ENCODE assay signal across 1 cellular context in the genomic region with DNA sequence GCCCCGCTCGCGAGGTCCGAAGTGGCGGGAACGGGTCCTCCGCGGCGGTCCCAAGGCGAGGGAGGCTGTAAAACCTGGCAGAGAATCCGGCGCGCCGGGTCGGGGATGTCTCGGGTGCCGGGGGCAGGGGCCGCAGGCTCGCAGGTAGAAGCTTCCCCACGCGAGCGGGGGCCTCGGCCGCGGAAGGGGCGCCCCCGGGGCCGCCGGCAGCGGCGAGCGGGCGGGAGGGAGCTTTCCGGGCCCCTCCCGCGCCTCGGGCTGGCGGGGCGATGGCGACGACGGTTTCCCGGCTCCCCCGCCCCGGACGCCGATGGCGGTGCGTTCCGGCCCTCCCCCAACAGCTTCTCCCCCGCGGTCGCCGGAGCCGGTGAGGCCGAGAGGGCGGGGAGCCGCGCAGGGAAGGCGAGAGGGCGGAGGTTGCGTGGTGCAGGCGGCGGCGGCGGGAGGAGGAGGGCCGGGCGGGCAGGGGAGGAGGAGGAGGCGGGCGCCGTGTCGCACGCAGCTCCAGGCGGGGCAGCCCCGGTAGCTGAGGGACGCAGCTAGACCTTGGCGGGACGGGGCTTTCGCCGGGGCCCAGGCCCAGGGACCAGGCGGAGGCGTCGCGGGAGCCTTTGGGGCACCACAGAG.
TF ChIP-seq lines count a peak whose summit lies in the region.

A gene (plus strand): TSS at position 507 of the 627 bp plus-strand sequence. CDS start 31,220 bp downstream, outside the sequence.

TF ChIP-seq in GM12878, 131 proteins besides CTCF, POLR2A, EP300 and RAD21 (continued from another document and continues in another):
- TF ChIP-seq, protein P1, sequence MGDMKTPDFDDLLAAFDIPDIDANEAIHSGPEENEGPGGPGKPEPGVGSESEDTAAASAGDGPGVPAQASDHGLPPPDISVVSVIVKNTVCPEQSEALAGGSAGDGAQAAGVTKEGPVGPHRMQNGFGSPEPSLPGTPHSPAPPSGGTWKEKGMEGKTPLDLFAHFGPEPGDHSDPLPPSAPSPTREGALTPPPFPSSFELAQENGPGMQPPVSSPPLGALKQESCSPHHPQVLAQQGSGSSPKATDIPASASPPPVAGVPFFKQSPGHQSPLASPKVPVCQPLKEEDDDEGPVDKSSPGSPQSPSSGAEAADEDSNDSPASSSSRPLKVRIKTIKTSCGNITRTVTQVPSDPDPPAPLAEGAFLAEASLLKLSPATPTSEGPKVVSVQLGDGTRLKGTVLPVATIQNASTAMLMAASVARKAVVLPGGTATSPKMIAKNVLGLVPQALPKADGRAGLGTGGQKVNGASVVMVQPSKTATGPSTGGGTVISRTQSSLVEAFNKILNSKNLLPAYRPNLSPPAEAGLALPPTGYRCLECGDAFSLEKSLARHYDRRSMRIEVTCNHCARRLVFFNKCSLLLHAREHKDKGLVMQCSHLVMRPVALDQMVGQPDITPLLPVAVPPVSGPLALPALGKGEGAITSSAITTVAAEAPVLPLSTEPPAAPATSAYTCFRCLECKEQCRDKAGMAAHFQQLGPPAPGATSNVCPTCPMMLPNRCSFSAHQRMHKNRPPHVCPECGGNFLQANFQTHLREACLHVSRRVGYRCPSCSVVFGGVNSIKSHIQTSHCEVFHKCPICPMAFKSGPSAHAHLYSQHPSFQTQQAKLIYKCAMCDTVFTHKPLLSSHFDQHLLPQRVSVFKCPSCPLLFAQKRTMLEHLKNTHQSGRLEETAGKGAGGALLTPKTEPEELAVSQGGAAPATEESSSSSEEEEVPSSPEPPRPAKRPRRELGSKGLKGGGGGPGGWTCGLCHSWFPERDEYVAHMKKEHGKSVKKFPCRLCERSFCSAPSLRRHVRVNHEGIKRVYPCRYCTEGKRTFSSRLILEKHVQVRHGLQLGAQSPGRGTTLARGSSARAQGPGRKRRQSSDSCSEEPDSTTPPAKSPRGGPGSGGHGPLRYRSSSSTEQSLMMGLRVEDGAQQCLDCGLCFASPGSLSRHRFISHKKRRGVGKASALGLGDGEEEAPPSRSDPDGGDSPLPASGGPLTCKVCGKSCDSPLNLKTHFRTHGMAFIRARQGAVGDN (IDR thresholded peaks at IDR 0.05): peak; percentile 17; the same call in 1 of the 2 replicates
- TF ChIP-seq TCF7 (IDR thresholded peaks at IDR 0.05; ENCODE audit: borderline replicate concordance) (no peak), RB1 (IDR thresholded peaks at IDR 0.05; ENCODE audit: borderline replicate concordance) (peak; percentile 78; the same call in 1 of the 2 replicates), ASH2L (IDR thresholded peaks at IDR 0.05; ENCODE audit: borderline replicate concordance, low read depth) (0 out of 2 replicates have a peak, but pooled peaks have one; percentile 30), RBBP5 (conservative IDR thresholded peaks at IDR 0.05) (no peak), NRF1 (conservative IDR thresholded peaks at IDR 0.05; ENCODE audit: low read depth, low read length) (no peak), GATAD2B (conservative IDR thresholded peaks at IDR 0.05; ENCODE audit: low read depth) (peak; percentile 19; the same call in 1 of the 2 replicates), DPF2 (IDR thresholded peaks at IDR 0.05) (no peak), EGR1 (IDR thresholded peaks at IDR 0.05; ENCODE audit: borderline replicate concordance in 1 of 2, low read depth in 2 of 2, low read length in 2 of 2) (peak in 1 of 2 experiments; percentile 44; a peak in 1 of 3 replicates), NR2F1 (conservative IDR thresholded peaks at IDR 0.05) (peak; percentile 34), RFX5 (IDR thresholded peaks at IDR 0.05; ENCODE audit: low read depth, low read length) (no peak), SRF (IDR thresholded peaks at IDR 0.05; ENCODE audit: low read depth in 2 of 2, low read length in 2 of 2) (no peak), POLR2AphosphoS2 (IDR thresholded peaks at IDR 0.05; ENCODE audit: low read depth, low read length) (no peak), BACH1 (IDR thresholded peaks at IDR 0.05; ENCODE audit: borderline replicate concordance) (peak; percentile 53; the same call in 1 of the 2 replicates), ATF7 (IDR thresholded peaks at IDR 0.05; ENCODE audit: low read depth) (no peak), IKZF2 (IDR thresholded peaks at IDR 0.05) (no peak), CEBPB (IDR thresholded peaks at IDR 0.05; ENCODE audit: borderline replicate concordance in 1 of 2, low read depth in 2 of 2, low read length in 2 of 2) (no peak), EZH2 (IDR thresholded peaks at IDR 0.05; ENCODE audit: borderline replicate concordance, control insufficient read depth, low read depth, low read length) (no peak), GABPA (IDR thresholded peaks at IDR 0.05; ENCODE audit: low read depth) (no peak), BHLHE40 (IDR thresholded peaks at IDR 0.05; ENCODE audit: borderline replicate concordance in 1 of 2, low read depth in 2 of 2, low read length in 1 of 2) (peak in 1 of 2 experiments; percentile 46; a peak in 2 of 4 replicates), FOS (IDR thresholded peaks at IDR 0.05; ENCODE audit: borderline replicate concordance, extremely low read depth, insufficient read length) (no peak), NR2C2 (IDR thresholded peaks at IDR 0.05; ENCODE audit: borderline replicate concordance, control insufficient read depth, insufficient read length, low read depth) (no peak), YBX1 (IDR thresholded peaks at IDR 0.05) (no peak), TCF12 (IDR thresholded peaks at IDR 0.05; ENCODE audit: low read depth, low read length) (no peak), PAX8 (IDR thresholded peaks at IDR 0.05) (no peak), NFYA (IDR thresholded peaks at IDR 0.05; ENCODE audit: borderline replicate concordance, low read depth, low read length) (no peak), IKZF1 (conservative IDR thresholded peaks at IDR 0.05) (peak; percentile 43), LARP7 (IDR thresholded peaks at IDR 0.05) (peak; percentile 46), JUNB (IDR thresholded peaks at IDR 0.05) (no peak), YY1 (IDR thresholded peaks at IDR 0.05; ENCODE audit: low read depth, low read length) (0 out of 2 replicates have a peak, but pooled peaks have one; percentile 62), SMARCA5 (IDR thresholded peaks at IDR 0.05) (peak; percentile 10; the same call in 1 of the 2 replicates), TAF1 (IDR thresholded peaks at IDR 0.05; ENCODE audit: borderline replicate concordance, low read depth, low read length) (no peak), TBL1XR1 (IDR thresholded peaks at IDR 0.05; ENCODE audit: low read depth, low read length) (no peak), ZNF622 (IDR thresholded peaks at IDR 0.05) (no peak), HDGF (IDR thresholded peaks at IDR 0.05) (no peak), ZNF384 (IDR thresholded peaks at IDR 0.05; ENCODE audit: borderline replicate concordance, low read depth, low read length) (no peak), FOXK2 (IDR thresholded peaks at IDR 0.05) (no peak), RUNX3 (IDR thresholded peaks at IDR 0.05; ENCODE audit: low read length) (peak; percentile 9; the same call in 1 of the 2 replicates), ZZZ3 (IDR thresholded peaks at IDR 0.05; ENCODE audit: control insufficient read depth, insufficient read length, low read depth) (no peak), STAT1 (conservative IDR thresholded peaks at IDR 0.05) (no peak), MTA2 (IDR thresholded peaks at IDR 0.05; ENCODE audit: low read depth) (no peak)
- TF ChIP-seq, protein P2, sequence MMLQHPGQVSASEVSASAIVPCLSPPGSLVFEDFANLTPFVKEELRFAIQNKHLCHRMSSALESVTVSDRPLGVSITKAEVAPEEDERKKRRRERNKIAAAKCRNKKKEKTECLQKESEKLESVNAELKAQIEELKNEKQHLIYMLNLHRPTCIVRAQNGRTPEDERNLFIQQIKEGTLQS (IDR thresholded peaks at IDR 0.05; ENCODE audit: borderline replicate concordance, extremely low read depth, low read depth, low read length): no peak
- TF ChIP-seq, protein P3, sequence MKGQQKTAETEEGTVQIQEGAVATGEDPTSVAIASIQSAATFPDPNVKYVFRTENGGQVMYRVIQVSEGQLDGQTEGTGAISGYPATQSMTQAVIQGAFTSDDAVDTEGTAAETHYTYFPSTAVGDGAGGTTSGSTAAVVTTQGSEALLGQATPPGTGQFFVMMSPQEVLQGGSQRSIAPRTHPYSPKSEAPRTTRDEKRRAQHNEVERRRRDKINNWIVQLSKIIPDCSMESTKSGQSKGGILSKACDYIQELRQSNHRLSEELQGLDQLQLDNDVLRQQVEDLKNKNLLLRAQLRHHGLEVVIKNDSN (IDR thresholded peaks at IDR 0.05; ENCODE audit: borderline replicate concordance, extremely low read length, insufficient read depth, low read depth, low read length): no peak
- TF ChIP-seq, protein P4, sequence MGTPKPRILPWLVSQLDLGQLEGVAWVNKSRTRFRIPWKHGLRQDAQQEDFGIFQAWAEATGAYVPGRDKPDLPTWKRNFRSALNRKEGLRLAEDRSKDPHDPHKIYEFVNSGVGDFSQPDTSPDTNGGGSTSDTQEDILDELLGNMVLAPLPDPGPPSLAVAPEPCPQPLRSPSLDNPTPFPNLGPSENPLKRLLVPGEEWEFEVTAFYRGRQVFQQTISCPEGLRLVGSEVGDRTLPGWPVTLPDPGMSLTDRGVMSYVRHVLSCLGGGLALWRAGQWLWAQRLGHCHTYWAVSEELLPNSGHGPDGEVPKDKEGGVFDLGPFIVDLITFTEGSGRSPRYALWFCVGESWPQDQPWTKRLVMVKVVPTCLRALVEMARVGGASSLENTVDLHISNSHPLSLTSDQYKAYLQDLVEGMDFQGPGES (IDR thresholded peaks at IDR 0.05): no peak
- TF ChIP-seq, protein P5, sequence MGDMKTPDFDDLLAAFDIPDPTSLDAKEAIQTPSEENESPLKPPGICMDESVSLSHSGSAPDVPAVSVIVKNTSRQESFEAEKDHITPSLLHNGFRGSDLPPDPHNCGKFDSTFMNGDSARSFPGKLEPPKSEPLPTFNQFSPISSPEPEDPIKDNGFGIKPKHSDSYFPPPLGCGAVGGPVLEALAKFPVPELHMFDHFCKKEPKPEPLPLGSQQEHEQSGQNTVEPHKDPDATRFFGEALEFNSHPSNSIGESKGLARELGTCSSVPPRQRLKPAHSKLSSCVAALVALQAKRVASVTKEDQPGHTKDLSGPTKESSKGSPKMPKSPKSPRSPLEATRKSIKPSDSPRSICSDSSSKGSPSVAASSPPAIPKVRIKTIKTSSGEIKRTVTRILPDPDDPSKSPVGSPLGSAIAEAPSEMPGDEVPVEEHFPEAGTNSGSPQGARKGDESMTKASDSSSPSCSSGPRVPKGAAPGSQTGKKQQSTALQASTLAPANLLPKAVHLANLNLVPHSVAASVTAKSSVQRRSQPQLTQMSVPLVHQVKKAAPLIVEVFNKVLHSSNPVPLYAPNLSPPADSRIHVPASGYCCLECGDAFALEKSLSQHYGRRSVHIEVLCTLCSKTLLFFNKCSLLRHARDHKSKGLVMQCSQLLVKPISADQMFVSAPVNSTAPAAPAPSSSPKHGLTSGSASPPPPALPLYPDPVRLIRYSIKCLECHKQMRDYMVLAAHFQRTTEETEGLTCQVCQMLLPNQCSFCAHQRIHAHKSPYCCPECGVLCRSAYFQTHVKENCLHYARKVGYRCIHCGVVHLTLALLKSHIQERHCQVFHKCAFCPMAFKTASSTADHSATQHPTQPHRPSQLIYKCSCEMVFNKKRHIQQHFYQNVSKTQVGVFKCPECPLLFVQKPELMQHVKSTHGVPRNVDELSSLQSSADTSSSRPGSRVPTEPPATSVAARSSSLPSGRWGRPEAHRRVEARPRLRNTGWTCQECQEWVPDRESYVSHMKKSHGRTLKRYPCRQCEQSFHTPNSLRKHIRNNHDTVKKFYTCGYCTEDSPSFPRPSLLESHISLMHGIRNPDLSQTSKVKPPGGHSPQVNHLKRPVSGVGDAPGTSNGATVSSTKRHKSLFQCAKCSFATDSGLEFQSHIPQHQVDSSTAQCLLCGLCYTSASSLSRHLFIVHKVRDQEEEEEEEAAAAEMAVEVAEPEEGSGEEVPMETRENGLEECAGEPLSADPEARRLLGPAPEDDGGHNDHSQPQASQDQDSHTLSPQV (IDR thresholded peaks at IDR 0.05): no peak
- TF ChIP-seq, protein P6, sequence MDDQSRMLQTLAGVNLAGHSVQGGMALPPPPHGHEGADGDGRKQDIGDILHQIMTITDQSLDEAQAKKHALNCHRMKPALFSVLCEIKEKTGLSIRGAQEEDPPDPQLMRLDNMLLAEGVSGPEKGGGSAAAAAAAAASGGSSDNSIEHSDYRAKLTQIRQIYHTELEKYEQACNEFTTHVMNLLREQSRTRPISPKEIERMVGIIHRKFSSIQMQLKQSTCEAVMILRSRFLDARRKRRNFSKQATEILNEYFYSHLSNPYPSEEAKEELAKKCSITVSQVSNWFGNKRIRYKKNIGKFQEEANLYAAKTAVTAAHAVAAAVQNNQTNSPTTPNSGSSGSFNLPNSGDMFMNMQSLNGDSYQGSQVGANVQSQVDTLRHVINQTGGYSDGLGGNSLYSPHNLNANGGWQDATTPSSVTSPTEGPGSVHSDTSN (IDR thresholded peaks at IDR 0.05; ENCODE audit: insufficient replicate concordance, low read depth, low read length): no peak
- TF ChIP-seq, protein P7, sequence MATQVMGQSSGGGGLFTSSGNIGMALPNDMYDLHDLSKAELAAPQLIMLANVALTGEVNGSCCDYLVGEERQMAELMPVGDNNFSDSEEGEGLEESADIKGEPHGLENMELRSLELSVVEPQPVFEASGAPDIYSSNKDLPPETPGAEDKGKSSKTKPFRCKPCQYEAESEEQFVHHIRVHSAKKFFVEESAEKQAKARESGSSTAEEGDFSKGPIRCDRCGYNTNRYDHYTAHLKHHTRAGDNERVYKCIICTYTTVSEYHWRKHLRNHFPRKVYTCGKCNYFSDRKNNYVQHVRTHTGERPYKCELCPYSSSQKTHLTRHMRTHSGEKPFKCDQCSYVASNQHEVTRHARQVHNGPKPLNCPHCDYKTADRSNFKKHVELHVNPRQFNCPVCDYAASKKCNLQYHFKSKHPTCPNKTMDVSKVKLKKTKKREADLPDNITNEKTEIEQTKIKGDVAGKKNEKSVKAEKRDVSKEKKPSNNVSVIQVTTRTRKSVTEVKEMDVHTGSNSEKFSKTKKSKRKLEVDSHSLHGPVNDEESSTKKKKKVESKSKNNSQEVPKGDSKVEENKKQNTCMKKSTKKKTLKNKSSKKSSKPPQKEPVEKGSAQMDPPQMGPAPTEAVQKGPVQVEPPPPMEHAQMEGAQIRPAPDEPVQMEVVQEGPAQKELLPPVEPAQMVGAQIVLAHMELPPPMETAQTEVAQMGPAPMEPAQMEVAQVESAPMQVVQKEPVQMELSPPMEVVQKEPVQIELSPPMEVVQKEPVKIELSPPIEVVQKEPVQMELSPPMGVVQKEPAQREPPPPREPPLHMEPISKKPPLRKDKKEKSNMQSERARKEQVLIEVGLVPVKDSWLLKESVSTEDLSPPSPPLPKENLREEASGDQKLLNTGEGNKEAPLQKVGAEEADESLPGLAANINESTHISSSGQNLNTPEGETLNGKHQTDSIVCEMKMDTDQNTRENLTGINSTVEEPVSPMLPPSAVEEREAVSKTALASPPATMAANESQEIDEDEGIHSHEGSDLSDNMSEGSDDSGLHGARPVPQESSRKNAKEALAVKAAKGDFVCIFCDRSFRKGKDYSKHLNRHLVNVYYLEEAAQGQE (IDR thresholded peaks at IDR 0.05; ENCODE audit: low read depth, low read length): no peak
- TF ChIP-seq, protein P8, sequence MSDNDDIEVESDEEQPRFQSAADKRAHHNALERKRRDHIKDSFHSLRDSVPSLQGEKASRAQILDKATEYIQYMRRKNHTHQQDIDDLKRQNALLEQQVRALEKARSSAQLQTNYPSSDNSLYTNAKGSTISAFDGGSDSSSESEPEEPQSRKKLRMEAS (IDR thresholded peaks at IDR 0.05; ENCODE audit: low read depth, low read length): no peak; the same call in 1 of the 2 replicates
